15 cellular contexts compared by ENCODE assay signal in the genomic region with DNA sequence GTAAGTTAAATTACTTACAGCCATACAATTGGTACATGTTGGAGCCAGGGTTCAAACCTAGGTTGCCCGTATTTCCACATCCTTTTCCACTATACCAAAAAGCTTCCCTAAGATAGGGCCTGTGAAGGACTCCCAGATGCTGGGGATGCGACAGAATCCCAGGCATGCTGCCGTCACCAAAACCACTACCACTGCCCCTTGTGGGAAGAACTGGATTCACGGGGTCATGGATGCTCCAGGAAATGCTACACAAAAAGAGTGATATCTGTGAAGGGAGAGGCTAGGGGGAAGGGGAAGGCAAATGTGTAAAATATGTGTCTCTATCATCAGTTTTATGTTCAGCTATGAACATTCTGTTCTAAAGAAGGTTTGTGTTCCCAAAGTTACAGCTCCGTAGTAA.
DNase-seq lines count a peak whose midpoint lies in the region; ATAC-seq, FAIRE-seq and TF ChIP-seq lines count a peak whose summit lies in the region.
"Had no signal": no experiment of that assay in that cellular context is flagged by ENCODE, and none has a peak within 500 bp of the region (broad histone marks: within the 10 kb centered on the region; RNA-seq: fewer than 3 reads in every experiment).

No MANE protein-coding gene starts in this region.

- CTCF ChIA-PET in HCT116 (lab: Charles Lee), result no interaction called here
- CTCF ChIA-PET in H1 (lab: Charles Lee; ENCODE audit: partially characterized antibody), result interaction anchor here (0.6 to 3.9 kb wide), 10 partner anchors 14 to 843 kb away, joined by 3 to 13 read pairs (median 4); no protein-coding TSS in a partner anchor
- CTCF ChIA-PET in Calu3 (lab: Charles Lee), result no interaction called here

- no peak overlapping the region for H3K4me2 ChIP-seq in HCT116 (ENCODE audit: low read length)
- no peak overlapping the region for H3K4me2 ChIP-seq in H1 (ENCODE audit: insufficient read depth in 1 of 2, low read depth in 2 of 2, low read length in 2 of 2)

- no peak overlapping the region for H3K4me3 ChIP-seq in HCT116 (replicated peaks in 1 of 2; ENCODE audit: low read depth in 1 of 2, low read length in 2 of 2)
- H3K4me3 ChIP-seq in H1 (ENCODE audit: extremely low read depth in 1 of 4, insufficient read depth in 2 of 4, low read depth in 3 of 4, low read length in 4 of 4), result no peak overlapping the region

- intact Hi-C loops in HCT116 (cut with micrococcal nuclease) (no loop called here), left colon (cut with DNase I, micrococcal nuclease) (no loop called here), Calu3 (cut with micrococcal nuclease; ENCODE audit: unreplicated experiment) (no loop called here)

- TF ChIP-seq RAD21 in HCT116 (IDR thresholded peaks at IDR 0.05; ENCODE audit: low read depth) (no peak), H1 (IDR thresholded peaks at IDR 0.05 in 1 of 2, conservative IDR thresholded peaks at IDR 0.05 in 1 of 2; ENCODE audit: low read depth in 2 of 2, low read length in 2 of 2) (peak; percentile 32 to 49; a peak in 3 of 4 replicates)

- no peak overlapping the region for H3K4ac ChIP-seq in H1 (replicated peaks; ENCODE audit: insufficient read length, low read depth, low read length)

- H3K27me3 ChIP-seq in HCT116 (ENCODE audit: insufficient read depth, low read length) (no peaks in the 10 kb centered on the region), H1 (replicated peaks in 1 of 4; ENCODE audit: control insufficient read depth in 3 of 4, extremely low read depth in 1 of 4, insufficient read depth in 3 of 4, low read length in 3 of 4) (no peaks in the 10 kb centered on the region)

- H2BK20ac ChIP-seq in H1 (ENCODE audit: low read length), result no peak overlapping the region

- H3K23ac ChIP-seq in H1 (ENCODE audit: insufficient read length), result no peak overlapping the region

- H3K9ac ChIP-seq in HCT116 (ENCODE audit: low read length), result no peak overlapping the region
- H3K9ac ChIP-seq in H1 (replicated peaks in 1 of 4; ENCODE audit: extremely low read depth in 1 of 4, low read depth in 3 of 4, low read length in 3 of 4), result no peak overlapping the region

- H3K36me3 ChIP-seq in HCT116 (ENCODE audit: control insufficient read depth in 1 of 2, insufficient read depth in 2 of 2, low read length in 2 of 2), result no peaks in the 10 kb centered on the region
- H3K36me3 ChIP-seq in H1 (ENCODE audit: control insufficient read depth in 2 of 4, insufficient read depth in 4 of 4, low read length in 3 of 4), result no peaks in the 10 kb centered on the region

- no peaks in the 10 kb centered on the region for H3K4me1 Mint-ChIP-seq in Calu3 (ENCODE audit: low read depth, unreplicated experiment)

- POLR2A ChIA-PET in HCT116 (lab: Charles Lee) (no interaction called here), H1 (lab: Charles Lee; ENCODE audit: partially characterized antibody) (no interaction called here)

- no peaks in the 10 kb centered on the region for H3K9me3 Mint-ChIP-seq in Calu3 (ENCODE audit: low read depth, unreplicated experiment)

- no peak overlapping the region for H2BK15ac ChIP-seq in H1 (ENCODE audit: low read length)

- H2BK5ac ChIP-seq in H1 (ENCODE audit: low read depth, low read length), result no peak overlapping the region

- H2AFZ ChIP-seq in HCT116 (ENCODE audit: low read depth, low read length, poor library complexity, severe bottlenecking), result no peak overlapping the region
- no peak overlapping the region for H2AFZ ChIP-seq in H1 (ENCODE audit: low read length)

- H3K4me3 Mint-ChIP-seq in Calu3 (ENCODE audit: low read depth, unreplicated experiment), result no peak overlapping the region

- no peak for DNase-seq in HCT116 (ENCODE audit: low read depth, low spot score)
- DNase-seq in H1 (ENCODE audit: low read depth in 1 of 2, low spot score in 2 of 2), result no peak
- DNase-seq in left colon, result no peak
- DNase-seq in amniotic stem cell (lab: John Stamatoyannopoulos, UW), result no peak
- no peak for DNase-seq in RPMI8226
- no peak for DNase-seq in Calu3
- no peak for DNase-seq in AML-193 (lab: John Stamatoyannopoulos, UW)
- DNase-seq: COR-L47, DMS79, NCI-H1048, NCI-H1436 treated with DMSO at 0.1 percent for 48 hours, NCI-H2029 treated with DMSO at 0.1 percent for 48 hours, NCI-H510A, NCI-H82 had no signal

- TF ChIP-seq CTCF in 22Rv1 (IDR thresholded peaks at IDR 0.05), result peak; percentile 21; the same call in 1 of the 2 replicates
- peak in 2 of 3 experiments; percentile 29 to 33; a peak in 4 of 6 replicates for TF ChIP-seq CTCF in HCT116 (IDR thresholded peaks at IDR 0.05 in 2 of 3, conservative IDR thresholded peaks at IDR 0.05 in 1 of 3; ENCODE audit: borderline replicate concordance in 1 of 3, insufficient read depth in 1 of 3, low read depth in 2 of 3, low read length in 2 of 3)
- peak; percentile 38 to 54 (median 48); a peak in 3 of 4 replicates for TF ChIP-seq CTCF in H1 (IDR thresholded peaks at IDR 0.05; ENCODE audit: control extremely low read depth in 1 of 3, insufficient read depth in 1 of 3, low read depth in 1 of 3, low read length in 3 of 3)
- TF ChIP-seq CTCF in Calu3 (IDR thresholded peaks at IDR 0.05; ENCODE audit: unreplicated experiment), result no peak

- no peaks in the 10 kb centered on the region for H3K36me3 Mint-ChIP-seq in Calu3 (ENCODE audit: insufficient read depth, unreplicated experiment)

- H3K18ac ChIP-seq in H1 (ENCODE audit: extremely low read depth, low read length), result no peak overlapping the region

- TF ChIP-seq EP300 in H1 (IDR thresholded peaks at IDR 0.05; ENCODE audit: borderline replicate concordance in 1 of 2, low read depth in 2 of 2, low read length in 2 of 2), result no peak

- ATAC-seq in HCT116, result peak; percentile 77
- ATAC-seq in left colon, result peak; percentile 13

- no peak overlapping the region for H4K5ac ChIP-seq in H1 (ENCODE audit: insufficient read length, low read depth, low read length)

- BruUV-seq in HCT116 (replicated peaks; lab: Mats Ljungman, UMichigan) (no TSS peak), Calu3 (replicated peaks; lab: Mats Ljungman, UMichigan) (no TSS peak)

- no peak for TF ChIP-seq POLR2A in HCT116 (IDR thresholded peaks at IDR 0.05; ENCODE audit: borderline replicate concordance, extremely low read depth, insufficient read depth, insufficient read length)
- TF ChIP-seq POLR2A in H1 (IDR thresholded peaks at IDR 0.05; ENCODE audit: control extremely low read depth in 1 of 2, low read depth in 2 of 2, low read length in 2 of 2), result no peak

- H3K27ac ChIP-seq in 22Rv1, result no peak overlapping the region
- no peak overlapping the region for H3K27ac ChIP-seq in HCT116 (ENCODE audit: low read depth, low read length)
- H3K27ac ChIP-seq in H1 (ENCODE audit: low read depth, low read length), result no peak overlapping the region

- no peak overlapping the region for H4K91ac ChIP-seq in H1 (replicated peaks; ENCODE audit: insufficient read length, low read length)

- FAIRE-seq in H1 (lab: Jason Lieb, UNC), result no peak

- H4K20me1 ChIP-seq in HCT116 (ENCODE audit: insufficient read depth) (no peaks in the 10 kb centered on the region), H1 (replicated peaks in 1 of 2; ENCODE audit: control insufficient read depth in 1 of 2, insufficient read depth in 2 of 2, low read length in 2 of 2) (no peaks in the 10 kb centered on the region)

- 0 out of 2 replicates have a peak overlapping the region, but pooled peaks have one; percentile 10 for H2BK12ac ChIP-seq in H1 (ENCODE audit: low read depth, low read length)

- H3K4me1 ChIP-seq in HCT116 (ENCODE audit: control insufficient read depth in 1 of 2, insufficient read depth in 2 of 2, low read length in 2 of 2) (no peaks in the 10 kb centered on the region), H1 (replicated peaks in 1 of 4; ENCODE audit: control insufficient read depth in 3 of 4, insufficient read depth in 4 of 4, low read length in 3 of 4) (no peaks in the 10 kb centered on the region)

- H2BK120ac ChIP-seq in H1 (replicated peaks; ENCODE audit: low read depth, low read length), result no peak overlapping the region

- no peak overlapping the region for H2AK5ac ChIP-seq in H1 (ENCODE audit: low read depth, low read length)

- WGBS in H1 (ENCODE audit: extremely low coverage in 1 of 2, insufficient coverage in 1 of 2, insufficient read length in 1 of 2, insufficient replicate concordance in 2 of 2, low coverage in 1 of 2, low lambda C conversion rate in 2 of 2, missing lambda C conversion rate in 1 of 2), 2 experiments, result 87% methylated on average over 5 of the region's 5 CpGs; no CpG with 5 or more reads in 1 of the 2 experiments

- H3K9me3 ChIP-seq in HCT116 (ENCODE audit: control insufficient read depth in 1 of 2, insufficient read depth in 1 of 2, low read depth in 1 of 2, low read length in 2 of 2) (no peaks in the 10 kb centered on the region), H1 (ENCODE audit: insufficient read depth in 2 of 2, low read depth in 1 of 2, low read length in 1 of 2) (no peaks in the 10 kb centered on the region)

- no peak overlapping the region for H3K27ac Mint-ChIP-seq in Calu3 (ENCODE audit: unreplicated experiment)

- RAD21 ChIA-PET in HCT116 (lab: Charles Lee; ENCODE audit: low non-redundant PET in 1 of 2, low total read pairs in 2 of 2, uncharacterized antibody in 2 of 2, unreplicated experiment in 2 of 2), result no interaction called here

- H3K23me2 ChIP-seq in H1 (ENCODE audit: low read depth, low read length), result no peaks in the 10 kb centered on the region

- H3K79me2 ChIP-seq in HCT116 (ENCODE audit: insufficient read depth, low read length) (no peaks in the 10 kb centered on the region), H1 (ENCODE audit: control insufficient read depth in 1 of 2, insufficient read depth in 2 of 2, low read length in 2 of 2) (no peaks in the 10 kb centered on the region)

- H3K56ac ChIP-seq in H1 (replicated peaks; ENCODE audit: insufficient read length, low read depth, low read length), result no peak overlapping the region

- H3K27me3 Mint-ChIP-seq in Calu3 (ENCODE audit: unreplicated experiment), result no peaks in the 10 kb centered on the region

- H3K79me1 ChIP-seq in H1 (ENCODE audit: low read depth, low read length), result no peaks in the 10 kb centered on the region

- no peak overlapping the region for H4K8ac ChIP-seq in H1 (ENCODE audit: extremely low read depth, insufficient read depth, low read length)

- no peak overlapping the region for H3K14ac ChIP-seq in H1 (ENCODE audit: insufficient read length)

- no peaks in the 10 kb centered on the region for H3K9me2 ChIP-seq in HCT116 (ENCODE audit: insufficient read depth)

TF ChIP-seq in HCT116, 20 proteins besides CTCF, POLR2A, EP300 and RAD21 (continues in another document):
- TF ChIP-seq, protein P1, sequence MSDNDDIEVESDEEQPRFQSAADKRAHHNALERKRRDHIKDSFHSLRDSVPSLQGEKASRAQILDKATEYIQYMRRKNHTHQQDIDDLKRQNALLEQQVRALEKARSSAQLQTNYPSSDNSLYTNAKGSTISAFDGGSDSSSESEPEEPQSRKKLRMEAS (IDR thresholded peaks at IDR 0.05), result no peak

TF ChIP-seq in H1, 55 proteins besides CTCF, POLR2A, EP300 and RAD21 (continues in another document):
- TF ChIP-seq SP1 (IDR thresholded peaks at IDR 0.05; ENCODE audit: low read depth, low read length) (no peak), SUZ12 (IDR thresholded peaks at IDR 0.05; ENCODE audit: low read length) (no peak), FOSL1 (IDR thresholded peaks at IDR 0.05; ENCODE audit: insufficient read depth, low read depth, low read length) (no peak), TAF1 (IDR thresholded peaks at IDR 0.05; ENCODE audit: low read depth, low read length) (no peak), CTBP2 (IDR thresholded peaks at IDR 0.05; ENCODE audit: borderline replicate concordance, insufficient read depth, insufficient read length, low read length) (no peak)
